1 cellular context compared by ENCODE assay signal in genomic region chrX:133650262-133650661, GRCh38.
TF ChIP-seq lines count a peak whose summit lies in the region.

No MANE protein-coding gene starts in this region.

TF ChIP-seq in H1, 55 proteins besides CTCF, POLR2A, EP300 and RAD21:
- TF ChIP-seq MAX (IDR thresholded peaks at IDR 0.05) (no peak), HDAC2 (IDR thresholded peaks at IDR 0.05; ENCODE audit: borderline replicate concordance in 1 of 2, low read depth in 2 of 2, low read length in 2 of 2) (no peak), ATF3 (IDR thresholded peaks at IDR 0.05; ENCODE audit: insufficient read depth, low read depth, low read length) (no peak), SIN3A (conservative IDR thresholded peaks at IDR 0.05 in 1 of 2, IDR thresholded peaks at IDR 0.05 in 1 of 2; ENCODE audit: low read depth in 1 of 2, low read length in 2 of 2) (no peak), NANOG (IDR thresholded peaks at IDR 0.05; ENCODE audit: insufficient read depth, low read depth, low read length, poor library complexity, severe bottlenecking) (no peak), E2F6 (IDR thresholded peaks at IDR 0.05) (no peak), SP1 (IDR thresholded peaks at IDR 0.05; ENCODE audit: low read depth, low read length) (no peak), RXRA (IDR thresholded peaks at IDR 0.05; ENCODE audit: insufficient read depth, low read depth, low read length) (no peak), KDM4A (IDR thresholded peaks at IDR 0.05; ENCODE audit: low read depth, low read length, severe bottlenecking) (no peak), POU5F1 (IDR thresholded peaks at IDR 0.05; ENCODE audit: low read depth, low read length) (no peak), CEBPB (IDR thresholded peaks at IDR 0.05; ENCODE audit: low read depth, low read length) (no peak), BACH1 (IDR thresholded peaks at IDR 0.05; ENCODE audit: low read length) (no peak), CBX8 (IDR thresholded peaks at IDR 0.05; ENCODE audit: borderline replicate concordance, low read depth, low read length) (no peak)
